Comparison of ENCODE assay signal across 8 cellular contexts in genomic region chr13:113862766-113863510, GRCh38. TPM values are rescaled to one million over a fixed set of nuclear protein-coding genes. Genes with fewer than 3 reads are reported as not detected.
DNase-seq lines count a peak whose midpoint lies in the region; ATAC-seq and TF ChIP-seq lines count a peak whose summit lies in the region.

No MANE protein-coding gene starts in this region.

- peaks cover 10% of the 10 kb centered on the region for H3K4me1 Mint-ChIP-seq in activated T-cell treated with anti-CD3 and anti-CD28 coated beads, Interleukin-2, amount 50 U/mL, for 24 hours (ENCODE audit: low read depth)
- H3K4me1 Mint-ChIP-seq in nephron = peaks cover 45% of the 10 kb centered on the region

- no peak overlapping the region for H3K27ac Mint-ChIP-seq in activated T-cell treated with anti-CD3 and anti-CD28 coated beads, Interleukin-2, amount 50 U/mL, for 24 hours
- H3K27ac Mint-ChIP-seq in nephron = peak overlapping the region; percentile 14 to 70 (median 60)

- peaks cover 8% of the 10 kb centered on the region for H3K9me3 Mint-ChIP-seq in activated T-cell treated with anti-CD3 and anti-CD28 coated beads, Interleukin-2, amount 50 U/mL, for 24 hours
- peaks cover 5% of the 10 kb centered on the region for H3K9me3 Mint-ChIP-seq in nephron

- ATAC-seq in HG02642 (IDR thresholded peaks at IDR 0.05; ENCODE audit: poor library complexity, unreplicated experiment) = peak; percentile 40

- peak overlapping the region; percentile 88 for H3K4me3 ChIP-seq in fibroblast of villous mesenchyme (ENCODE audit: low read depth, low read length)

- H3K36me3 Mint-ChIP-seq in activated T-cell treated with anti-CD3 and anti-CD28 coated beads, Interleukin-2, amount 50 U/mL, for 24 hours (ENCODE audit: low read depth) = no peaks in the 10 kb centered on the region
- no peaks in the 10 kb centered on the region for H3K36me3 Mint-ChIP-seq in nephron (ENCODE audit: low read depth)

- H3K27me3 Mint-ChIP-seq in activated T-cell treated with anti-CD3 and anti-CD28 coated beads, Interleukin-2, amount 50 U/mL, for 24 hours = peaks cover 45% of the 10 kb centered on the region
- peaks cover 64% of the 10 kb centered on the region for H3K27me3 Mint-ChIP-seq in nephron (ENCODE audit: low read depth)

- TF ChIP-seq CTCF in fibroblast of villous mesenchyme (IDR thresholded peaks at IDR 0.05; ENCODE audit: insufficient read depth, low read depth, low read length) (no peak), nephron (IDR thresholded peaks at IDR 0.05; ENCODE audit: unreplicated experiment in 3 of 3) (no peak)

- H3K4me3 Mint-ChIP-seq in activated T-cell treated with anti-CD3 and anti-CD28 coated beads, Interleukin-2, amount 50 U/mL, for 24 hours = peak overlapping the region; percentile 64
- H3K4me3 Mint-ChIP-seq in nephron = peak overlapping the region; percentile 81 to 90 (median 85)

- DNase-seq in COLO668 (lab: John Stamatoyannopoulos, UW; ENCODE audit: unreplicated experiment) = peak; percentile 87
- peak; percentile 50 for DNase-seq in activated T-cell treated with anti-CD3 and anti-CD28 coated beads, Interleukin-2, amount 50 U/mL, for 24 hours
- peak; percentile 51 for DNase-seq in fibroblast of villous mesenchyme (ENCODE audit: low read depth)
- no peak for DNase-seq in hippocampal formation (lab: John Stamatoyannopoulos, UW)
- no peak for DNase-seq in SHP77 treated with DMSO at 0.1 percent for 48 hours (lab: John Stamatoyannopoulos, UW)
- DNase-seq in NCI-H2196 (lab: John Stamatoyannopoulos, UW; ENCODE audit: unreplicated experiment) = no peak

RNA-seq across cellular contexts. Expression of gene GAS6, which starts 0.9 kb away (rescaled TPM):
- total RNA-seq in fibroblast of villous mesenchyme = 172 and 216 TPM in 2 replicates

Comparison
In these comparisons a context has a peak if more than half of its experiments do, and no peak if none do; other contexts are left out.
1. DNase-seq: peak in COLO668 (single experiment), activated T-cell treated with anti-CD3 and anti-CD28 coated beads, Interleukin-2, amount 50 U/mL, for 24 hours (single experiment) and fibroblast of villous mesenchyme (single experiment); none in hippocampal formation (0 of 2), SHP77 treated with DMSO at 0.1 percent for 48 hours (single experiment) and NCI-H2196 (single experiment).